ENCODE assay signal across 1 cellular context in the genomic region with DNA sequence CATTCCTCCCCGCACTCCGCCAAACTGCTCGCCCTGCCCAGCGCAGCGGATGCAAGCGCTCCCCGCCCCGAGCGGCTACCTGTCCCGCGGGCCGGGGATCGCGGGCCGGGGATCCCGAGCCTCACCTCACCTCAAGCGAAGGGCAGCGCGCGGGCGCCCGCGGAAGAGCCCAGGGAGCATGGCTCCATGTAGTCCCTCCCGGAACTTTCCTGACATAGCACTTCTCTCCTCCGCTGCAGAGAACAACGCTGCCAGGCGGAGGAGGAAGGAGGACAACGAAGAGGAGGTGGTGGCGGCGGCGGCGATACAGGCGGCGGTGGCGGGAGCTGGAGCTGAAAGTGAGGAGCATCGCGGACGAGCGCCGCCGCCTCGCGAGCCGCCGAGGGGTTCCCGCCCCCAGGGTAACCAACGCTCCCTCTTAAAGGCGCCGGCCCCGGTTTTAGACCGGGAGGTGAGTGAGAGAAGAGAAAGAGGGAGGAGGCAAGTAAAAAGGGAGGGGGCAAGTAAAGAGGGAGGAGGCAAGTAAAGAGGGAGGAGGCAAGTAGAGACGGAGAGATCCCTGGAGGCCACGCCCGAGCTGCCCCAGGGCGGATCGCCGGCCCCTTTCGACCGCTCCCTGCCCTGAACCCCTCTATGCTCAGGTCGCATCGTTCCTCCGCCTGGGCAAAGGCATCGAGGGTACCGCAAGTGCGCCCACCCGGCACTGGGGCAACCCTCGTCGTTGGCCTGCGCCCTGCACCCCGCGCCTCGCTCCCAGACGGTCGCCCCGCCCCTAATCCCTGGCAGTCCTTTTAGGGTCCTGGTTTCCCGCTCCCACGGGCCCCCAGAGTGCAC.
TF ChIP-seq lines count a peak whose summit lies in the region.

A gene with protein sequence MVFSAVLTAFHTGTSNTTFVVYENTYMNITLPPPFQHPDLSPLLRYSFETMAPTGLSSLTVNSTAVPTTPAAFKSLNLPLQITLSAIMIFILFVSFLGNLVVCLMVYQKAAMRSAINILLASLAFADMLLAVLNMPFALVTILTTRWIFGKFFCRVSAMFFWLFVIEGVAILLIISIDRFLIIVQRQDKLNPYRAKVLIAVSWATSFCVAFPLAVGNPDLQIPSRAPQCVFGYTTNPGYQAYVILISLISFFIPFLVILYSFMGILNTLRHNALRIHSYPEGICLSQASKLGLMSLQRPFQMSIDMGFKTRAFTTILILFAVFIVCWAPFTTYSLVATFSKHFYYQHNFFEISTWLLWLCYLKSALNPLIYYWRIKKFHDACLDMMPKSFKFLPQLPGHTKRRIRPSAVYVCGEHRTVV (minus strand): TSS at position 340 of the 834 bp plus-strand sequence. CDS start 37,746 bp downstream, outside the sequence.

TF ChIP-seq in K562, 482 proteins besides CTCF, POLR2A, EP300 and RAD21 (continued from another document):
- TF ChIP-seq MAX (CRISPR knock-in tag; IDR thresholded peaks at IDR 0.05) = 0 out of 2 replicates have a peak, but pooled peaks have one; percentile 40
- 0 out of 2 replicates have a peak, but pooled peaks have one; percentile 25 for TF ChIP-seq ZBED1 (IDR thresholded peaks at IDR 0.05)
- TF ChIP-seq POLR2G (IDR thresholded peaks at IDR 0.05; ENCODE audit: low read depth, low read length) = peak; percentile 92
- TF ChIP-seq RBM22 (IDR thresholded peaks at IDR 0.05; ENCODE audit: low read depth, low read length, poor library complexity, severe bottlenecking) = no peak
- peak; percentile 51; the same call in 1 of the 2 replicates for TF ChIP-seq SMAD4 (CRISPR knock-in tag; conservative IDR thresholded peaks at IDR 0.05)
- no peak for TF ChIP-seq ZNF780A (CRISPR knock-in tag; IDR thresholded peaks at IDR 0.05)
- peak; percentile 21; the same call in 1 of the 2 replicates for TF ChIP-seq MECOM (CRISPR knock-in tag; IDR thresholded peaks at IDR 0.05)
- no peak for TF ChIP-seq XRCC4 (IDR thresholded peaks at IDR 0.05; ENCODE audit: extremely low read depth, insufficient read depth, insufficient read length)
- TF ChIP-seq SFPQ (IDR thresholded peaks at IDR 0.05; ENCODE audit: low read depth, low read length) = no peak
- no peak for TF ChIP-seq ZNF23 (CRISPR knock-in tag; IDR thresholded peaks at IDR 0.05)
- peak; percentile 3; the same call in 1 of the 2 replicates for TF ChIP-seq NFE2 (IDR thresholded peaks at IDR 0.05; ENCODE audit: low read depth)
- no peak for TF ChIP-seq NELFE (IDR thresholded peaks at IDR 0.05; ENCODE audit: insufficient read depth, insufficient read length)
- no peak for TF ChIP-seq HDAC8 (tag; IDR thresholded peaks at IDR 0.05)
- TF ChIP-seq CHD2 (IDR thresholded peaks at IDR 0.05; ENCODE audit: low read depth, low read length) = peak; percentile 51; the same call in 1 of the 2 replicates
- peak; percentile 90 for TF ChIP-seq RBBP5 (IDR thresholded peaks at IDR 0.05; ENCODE audit: borderline replicate concordance, insufficient read depth, low read length, poor library complexity, severe bottlenecking)
- TF ChIP-seq, protein P1, sequence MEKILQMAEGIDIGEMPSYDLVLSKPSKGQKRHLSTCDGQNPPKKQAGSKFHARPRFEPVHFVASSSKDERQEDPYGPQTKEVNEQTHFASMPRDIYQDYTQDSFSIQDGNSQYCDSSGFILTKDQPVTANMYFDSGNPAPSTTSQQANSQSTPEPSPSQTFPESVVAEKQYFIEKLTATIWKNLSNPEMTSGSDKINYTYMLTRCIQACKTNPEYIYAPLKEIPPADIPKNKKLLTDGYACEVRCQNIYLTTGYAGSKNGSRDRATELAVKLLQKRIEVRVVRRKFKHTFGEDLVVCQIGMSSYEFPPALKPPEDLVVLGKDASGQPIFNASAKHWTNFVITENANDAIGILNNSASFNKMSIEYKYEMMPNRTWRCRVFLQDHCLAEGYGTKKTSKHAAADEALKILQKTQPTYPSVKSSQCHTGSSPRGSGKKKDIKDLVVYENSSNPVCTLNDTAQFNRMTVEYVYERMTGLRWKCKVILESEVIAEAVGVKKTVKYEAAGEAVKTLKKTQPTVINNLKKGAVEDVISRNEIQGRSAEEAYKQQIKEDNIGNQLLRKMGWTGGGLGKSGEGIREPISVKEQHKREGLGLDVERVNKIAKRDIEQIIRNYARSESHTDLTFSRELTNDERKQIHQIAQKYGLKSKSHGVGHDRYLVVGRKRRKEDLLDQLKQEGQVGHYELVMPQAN (IDR thresholded peaks at IDR 0.05; ENCODE audit: borderline replicate concordance) = peak; percentile 28; the same call in 1 of the 2 replicates
- peak in 1 of 2 experiments; percentile 58; a peak in 2 of 4 replicates for TF ChIP-seq MNT (conservative IDR thresholded peaks at IDR 0.05)
- peak; percentile 93 for TF ChIP-seq RBFOX2 (IDR thresholded peaks at IDR 0.05; ENCODE audit: low read depth, low read length)
- peak; percentile 78 for TF ChIP-seq L3MBTL2 (IDR thresholded peaks at IDR 0.05)
- no peak for TF ChIP-seq ZNF212 (CRISPR knock-in tag; IDR thresholded peaks at IDR 0.05)
- TF ChIP-seq SIN3A (IDR thresholded peaks at IDR 0.05; ENCODE audit: borderline replicate concordance in 2 of 2, control insufficient read depth in 1 of 2, low read depth in 2 of 2, low read length in 2 of 2) = peak; percentile 12 to 37; a peak in 1 of 4 replicates
- peak; percentile 14 for TF ChIP-seq HNRNPLL (IDR thresholded peaks at IDR 0.05; ENCODE audit: low read depth, low read length, poor library complexity, severe bottlenecking)
- no peak for TF ChIP-seq ZKSCAN8 (CRISPR knock-in tag; IDR thresholded peaks at IDR 0.05)
